Comparison of ENCODE assay signal across 17 cellular contexts in the genomic region with DNA sequence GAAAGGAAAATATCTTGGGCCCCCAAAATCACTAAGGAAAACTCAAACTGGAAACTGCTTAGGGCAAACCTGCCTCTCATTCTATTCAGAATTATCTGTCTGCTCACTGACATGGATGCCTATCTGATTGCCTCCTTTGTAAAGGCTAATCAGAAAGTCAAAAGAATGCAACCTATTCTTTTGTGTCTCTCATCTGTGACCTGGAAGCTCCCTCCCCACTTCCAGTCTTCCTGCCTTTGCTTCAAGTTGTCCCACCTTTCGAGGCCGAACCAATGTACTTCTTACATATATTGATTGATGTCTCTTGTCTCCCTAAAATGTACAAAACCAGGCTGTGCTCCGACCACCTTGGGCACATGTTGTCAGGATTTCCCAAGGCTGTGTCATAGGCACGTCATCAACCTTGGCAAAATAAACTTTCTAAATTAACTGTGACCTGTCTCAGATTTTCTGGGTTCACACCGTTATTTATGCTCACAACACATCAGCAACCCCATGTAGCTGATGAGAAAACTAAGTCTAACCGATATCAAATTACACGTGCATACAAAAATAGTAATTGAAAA.
A peak's percentile ranks its signal among the peaks of the same experiment; 100 is the strongest.
DNase-seq lines count a peak whose midpoint lies in the region; ATAC-seq and TF ChIP-seq lines count a peak whose summit lies in the region.
"Had no signal": no experiment of that assay in that cellular context is flagged by ENCODE, and none has a peak within 500 bp of the region (broad histone marks: within the 10 kb centered on the region; RNA-seq: fewer than 3 reads in every experiment).

No MANE protein-coding gene starts in this region.

- no peak for TF ChIP-seq POLR2A in upper lobe of left lung (IDR thresholded peaks at IDR 0.05)

- peak; percentile 2 for DNase-seq in EL
- DNase-seq in iPS DF 4.7 (ENCODE audit: extremely low read depth, low spot score) = peak; percentile 64
- DNase-seq in neural crest cell (ENCODE audit: low read depth, low spot score) = no peak
- no peak for DNase-seq in upper lobe of left lung
- no peak for DNase-seq in NCI-H187 (lab: John Stamatoyannopoulos, UW)
- no peak for DNase-seq in activated CD4-positive, alpha-beta T cell treated with anti-CD3 and anti-CD28 coated beads, Interleukin-2, amount 50 U/mL, for 4 hours
- DNase-seq: AML-193; Calu3; CD4-positive, CD25-positive, alpha-beta regulatory T cell; H7; NCI-H1092; NCI-H2107; NCI-H748 treated with DMSO at 0.1 percent for 48 hours had no signal

- H3K9me3 ChIP-seq in HUES64 (ENCODE audit: insufficient read depth, low read depth, low read length) = peaks cover 21% of the 10 kb centered on the region
- peaks cover 0 to 7% (median 0%) of the 10 kb centered on the region in 4 donors for H3K9me3 ChIP-seq in upper lobe of left lung

- H3K4me3 Mint-ChIP-seq in neural crest cell = no peak overlapping the region
- H3K4me3 Mint-ChIP-seq: CD4-positive, CD25-positive, alpha-beta regulatory T cell had no signal

- H3K4me3 ChIP-seq in HUES64 (ENCODE audit: low read length) (peak overlapping the region; percentile 18), upper lobe of left lung (no peak overlapping the region)
- H3K4me3 ChIP-seq: K562, SK-N-MC had no signal

- no peaks in the 10 kb centered on the region for H3K27me3 Mint-ChIP-seq in neural crest cell (ENCODE audit: low read depth)
- H3K27me3 Mint-ChIP-seq: CD4-positive, CD25-positive, alpha-beta regulatory T cell had no signal

- TF ChIP-seq EP300 in upper lobe of left lung (IDR thresholded peaks at IDR 0.05) = no peak

- H3K27ac ChIP-seq in HUES64 (ENCODE audit: low read depth, low read length) = peak overlapping the region; percentile 83
- H3K27ac ChIP-seq in upper lobe of left lung = no peak overlapping the region
- H3K27ac ChIP-seq: SK-N-MC had no signal

- H3K9me3 Mint-ChIP-seq in neural crest cell = peaks cover 10% of the 10 kb centered on the region

- H3K36me3 ChIP-seq in HUES64 (ENCODE audit: insufficient read depth, low read length) (peaks cover 10% of the 10 kb centered on the region), upper lobe of left lung (no peaks in the 10 kb centered on the region)

- peaks cover 41% of the 10 kb centered on the region for H3K4me1 Mint-ChIP-seq in neural crest cell
- H3K4me1 Mint-ChIP-seq: CD4-positive, CD25-positive, alpha-beta regulatory T cell had no signal

- no peak for ATAC-seq in upper lobe of left lung (ENCODE audit: low FRiP score in 2 of 2)
- ATAC-seq: K562, Right ventricle myocardium inferior had no signal

- peak overlapping the region; percentile 43; the same call in 1 of the 2 replicates for H3K9ac ChIP-seq in HUES64 (ENCODE audit: low read depth, low read length)

- H3K36me3 Mint-ChIP-seq in neural crest cell (ENCODE audit: low read depth) = peaks cover 16% of the 10 kb centered on the region
- H3K36me3 Mint-ChIP-seq: CD4-positive, CD25-positive, alpha-beta regulatory T cell had no signal

- H3K4me1 ChIP-seq in HUES64 (ENCODE audit: insufficient read depth, low read length) (peaks cover 17% of the 10 kb centered on the region), upper lobe of left lung (no peaks in the 10 kb centered on the region)

- TF ChIP-seq CTCF in neural crest cell (conservative IDR thresholded peaks at IDR 0.05) = no peak
- TF ChIP-seq CTCF in upper lobe of left lung (IDR thresholded peaks at IDR 0.05) = no peak

- H3K27ac Mint-ChIP-seq in neural crest cell (ENCODE audit: unreplicated experiment) = peak overlapping the region; percentile 58
- H3K27ac Mint-ChIP-seq: CD4-positive, CD25-positive, alpha-beta regulatory T cell had no signal

- 79% methylated on average over 7 of the region's 7 CpGs for WGBS in HUES64
- WGBS in upper lobe of left lung, 2 donors = 69 to 70% methylated on average over 7 of the region's 7 CpGs

- H3K27me3 ChIP-seq in HUES64 (ENCODE audit: insufficient read depth, low read length) (no peaks in the 10 kb centered on the region), upper lobe of left lung (no peaks in the 10 kb centered on the region)

Comparison
In these comparisons a context has a peak if more than half of its experiments do, and no peak if none do; other contexts are left out.
1. DNase-seq: peak in EL (single experiment) and iPS DF 4.7 (single experiment); none in neural crest cell (single experiment), upper lobe of left lung (0 of 2), NCI-H187 (0 of 2) and activated CD4-positive, alpha-beta T cell treated with anti-CD3 and anti-CD28 coated beads, Interleukin-2, amount 50 U/mL, for 4 hours (0 of 2).